12 cellular contexts compared by ENCODE assay signal in genomic region chr18:70384181-70384790, GRCh38.
A peak's percentile ranks its signal among the peaks of the same experiment; 100 is the strongest.
DNase-seq lines count a peak whose midpoint lies in the region; ATAC-seq and TF ChIP-seq lines count a peak whose summit lies in the region.
"Had no signal": no experiment of that assay in that cellular context is flagged by ENCODE, and none has a peak within 500 bp of the region (broad histone marks: within the 10 kb centered on the region; RNA-seq: fewer than 3 reads in every experiment).

No MANE protein-coding gene starts in this region.

- no peak for TF ChIP-seq POLR2A in body of pancreas (IDR thresholded peaks at IDR 0.05)

- WGBS in body of pancreas, 2 donors, result 75 to 83% methylated on average over 6 of the region's 6 CpGs

- H3K36me3 ChIP-seq in adipocyte (ENCODE audit: control insufficient read depth, insufficient read depth, low read length, severe bottlenecking) (no peaks in the 10 kb centered on the region), body of pancreas (replicated peaks in 1 of 2; ENCODE audit: insufficient read depth in 1 of 2, low read depth in 2 of 2) (no peaks in the 10 kb centered on the region)
- H3K36me3 ChIP-seq: gastroesophageal sphincter had no signal

- ATAC-seq in body of pancreas (no peak), HG03565 (IDR thresholded peaks at IDR 0.05; ENCODE audit: unreplicated experiment) (no peak), GM19463 (IDR thresholded peaks at IDR 0.05; ENCODE audit: unreplicated experiment) (no peak)
- ATAC-seq: gastroesophageal sphincter had no signal

- H3K4me3 ChIP-seq in adipocyte (ENCODE audit: low read length), result no peak overlapping the region
- no peak overlapping the region for H3K4me3 ChIP-seq in body of pancreas
- H3K4me3 ChIP-seq: gastroesophageal sphincter had no signal

- no peaks in the 10 kb centered on the region for H3K9me3 ChIP-seq in adipocyte (ENCODE audit: control insufficient read depth, low read length)
- no peaks in the 10 kb centered on the region for H3K9me3 ChIP-seq in body of pancreas
- H3K9me3 ChIP-seq: gastroesophageal sphincter had no signal

- H3K9ac ChIP-seq in adipocyte (ENCODE audit: low read length), result no peak overlapping the region

- H3K27ac ChIP-seq in body of pancreas, result no peak overlapping the region
- H3K27ac ChIP-seq: gastroesophageal sphincter had no signal

- H3K4me1 ChIP-seq in adipocyte (ENCODE audit: control insufficient read depth, insufficient read depth, low read length) (peaks cover 33% of the 10 kb centered on the region), body of pancreas (peaks cover 14% of the 10 kb centered on the region)
- H3K4me1 ChIP-seq: gastroesophageal sphincter had no signal

- DNase-seq in AG08395 (ENCODE audit: low spot score), result peak; percentile 78
- DNase-seq in HS-5 (ENCODE audit: low read depth), result peak; percentile 83
- DNase-seq in adipocyte (ENCODE audit: low read depth), result peak; percentile 57
- DNase-seq in iris pigment epithelial cell (ENCODE audit: low read depth), result peak; percentile 76
- DNase-seq in body of pancreas, result no peak
- no peak for DNase-seq in SHP77 treated with DMSO at 0.1 percent for 48 hours (lab: John Stamatoyannopoulos, UW)
- DNase-seq: DMS 273 treated with DMSO at 0.1 percent for 48 hours; RPMI8226; stimulated activated CD8-positive, alpha-beta memory T cell treated with anti-CD3 and anti-CD28 coated beads, Interleukin-4, amount 100 ng/mL, for 48 hours had no signal

- intact Hi-C loops in body of pancreas (cut with DNase I), result no loop called here

- TF ChIP-seq CTCF in body of pancreas (IDR thresholded peaks at IDR 0.05), result no peak

- H3K27me3 ChIP-seq in adipocyte (replicated peaks; ENCODE audit: control insufficient read depth, insufficient read depth, low read length) (no peaks in the 10 kb centered on the region), body of pancreas (no peaks in the 10 kb centered on the region)
- H3K27me3 ChIP-seq: gastroesophageal sphincter had no signal

Comparison
In these comparisons a context has a peak if more than half of its experiments do, and no peak if none do; other contexts are left out.
1. DNase-seq: peak in AG08395 (single experiment), HS-5 (single experiment), adipocyte (single experiment) and iris pigment epithelial cell (single experiment); none in body of pancreas (0 of 4) and SHP77 treated with DMSO at 0.1 percent for 48 hours (single experiment).